8 cellular contexts compared by ENCODE assay signal in the genomic region with DNA sequence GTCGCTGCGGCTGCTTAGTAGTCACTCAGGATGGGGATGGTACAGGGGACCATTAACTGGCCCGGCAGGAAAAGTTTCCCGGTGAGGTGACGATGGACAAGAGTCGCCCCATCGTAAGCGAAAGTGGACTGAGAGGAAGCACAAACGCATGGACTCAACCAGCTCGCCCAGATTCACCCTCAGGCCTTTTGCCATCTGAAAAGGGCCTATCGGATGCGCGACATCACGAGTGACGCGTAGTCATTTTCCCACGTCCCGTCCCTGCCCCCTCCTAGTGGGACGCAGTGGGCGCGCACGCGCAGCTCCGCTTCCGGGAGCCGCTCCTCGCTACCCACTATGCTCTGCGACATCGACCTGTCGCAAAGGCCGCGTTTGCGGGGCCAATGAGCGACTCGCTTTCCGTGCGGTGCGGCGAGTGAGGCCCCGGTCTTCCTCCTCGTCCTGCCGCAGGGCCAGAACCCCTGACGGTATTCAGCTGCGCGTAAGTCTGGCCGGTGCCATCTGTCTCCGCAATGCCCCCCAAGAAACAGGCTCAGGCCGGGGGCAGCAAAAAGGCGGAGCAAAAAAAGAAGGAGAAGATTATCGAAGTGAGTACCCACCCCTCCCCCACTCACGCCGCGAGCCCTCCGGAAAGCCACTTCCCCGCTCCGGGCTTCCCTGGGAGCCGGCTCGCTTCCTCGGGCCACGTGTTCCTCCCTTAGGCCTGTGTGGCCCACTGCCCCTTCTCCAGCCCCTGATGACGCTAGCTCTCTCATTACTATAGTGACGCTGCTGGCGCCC. TPM values are rescaled to one million over a fixed set of nuclear protein-coding genes. Genes with fewer than 3 reads are reported as not detected.
DNase-seq lines count a peak whose midpoint lies in the region; ATAC-seq and TF ChIP-seq lines count a peak whose summit lies in the region.

A gene (plus strand): TSS at position 390 of the 780 bp plus-strand sequence. CDS start 123 bp downstream, at position 513.

- H3K27ac Mint-ChIP-seq in effector memory CD8-positive, alpha-beta T cell = peak within 1 kb of the TSS; percentile 98 to 99
- peak within 1 kb of the TSS; percentile 99 for H3K27ac Mint-ChIP-seq in memory B cell

- peaks cover 29 to 48% of the 10 kb centered on the region in 2 donors for H3K4me1 Mint-ChIP-seq in effector memory CD8-positive, alpha-beta T cell (ENCODE audit: low read depth in 2 of 2)
- peaks cover 44% of the 10 kb centered on the region for H3K4me1 Mint-ChIP-seq in memory B cell

- TF ChIP-seq CTCF in GM20000 (IDR thresholded peaks at IDR 0.05; ENCODE audit: extremely low read depth, missing control alignments) = no peak

- H3K27me3 Mint-ChIP-seq in effector memory CD8-positive, alpha-beta T cell = no peaks in the 10 kb centered on the region
- no peaks in the 10 kb centered on the region for H3K27me3 Mint-ChIP-seq in memory B cell

- peak; percentile 98 for DNase-seq in COLO668 (lab: John Stamatoyannopoulos, UW; ENCODE audit: unreplicated experiment)
- peak; percentile 93 for DNase-seq in GM20000 (ENCODE audit: low spot score)
- DNase-seq in HT-29 (ENCODE audit: low spot score) = peak; percentile 99
- peak; percentile 89 for DNase-seq in NOMO-1 treated with dmso at 0.1 percent for 144 hours (lab: John Stamatoyannopoulos, UW; ENCODE audit: unreplicated experiment)
- peak; percentile 81 to 92 (median 84) for DNase-seq in activated CD8-positive, alpha-beta memory T cell treated with anti-CD3 and anti-CD28 coated beads for 48 hours (ENCODE audit: low read depth in 2 of 3, low spot score in 2 of 3)
- peak; percentile 93 to 95 (median 94) for DNase-seq in effector memory CD8-positive, alpha-beta T cell
- DNase-seq in memory B cell (ENCODE audit: low spot score in 2 of 2) = peak; percentile 88 to 94
- DNase-seq in stimulated activated CD8-positive, alpha-beta memory T cell treated with anti-CD3 and anti-CD28 coated beads, Interleukin-12 subunit alpha, Interleukin-12 subunit beta, amount 100 ng/mL, for 24 hours (ENCODE audit: extremely low read depth) = peak; percentile 89

- peak within 1 kb of the TSS; percentile 99 to 100 for H3K4me3 Mint-ChIP-seq in effector memory CD8-positive, alpha-beta T cell
- peak within 1 kb of the TSS; percentile 99 for H3K4me3 Mint-ChIP-seq in memory B cell

- ATAC-seq in effector memory CD8-positive, alpha-beta T cell (replicated peaks) = peak; percentile 90
- peak; percentile 83 for ATAC-seq in memory B cell (ENCODE audit: low read depth)

- H3K9me3 Mint-ChIP-seq in effector memory CD8-positive, alpha-beta T cell = no peaks in the 10 kb centered on the region
- H3K9me3 Mint-ChIP-seq in memory B cell = no peaks in the 10 kb centered on the region

- peaks cover 21% of the 10 kb centered on the region for H3K36me3 Mint-ChIP-seq in effector memory CD8-positive, alpha-beta T cell (ENCODE audit: insufficient read depth)
- H3K36me3 Mint-ChIP-seq in memory B cell = peaks cover 8% of the 10 kb centered on the region

RNA-seq across cellular contexts. Expression of the gene that starts here (rescaled TPM):
- total RNA-seq in HT-29 (2014; rRNA removed; shearing (Covaris generic)) = 41.6 and 47.6 TPM in 2 replicates

Comparison
In these comparisons a context has a peak if more than half of its experiments do, and no peak if none do; other contexts are left out.
1. Peak in every context shown above with its lines: DNase-seq and ATAC-seq.